ENCODE assay signal across 10 cellular contexts in the genomic region with DNA sequence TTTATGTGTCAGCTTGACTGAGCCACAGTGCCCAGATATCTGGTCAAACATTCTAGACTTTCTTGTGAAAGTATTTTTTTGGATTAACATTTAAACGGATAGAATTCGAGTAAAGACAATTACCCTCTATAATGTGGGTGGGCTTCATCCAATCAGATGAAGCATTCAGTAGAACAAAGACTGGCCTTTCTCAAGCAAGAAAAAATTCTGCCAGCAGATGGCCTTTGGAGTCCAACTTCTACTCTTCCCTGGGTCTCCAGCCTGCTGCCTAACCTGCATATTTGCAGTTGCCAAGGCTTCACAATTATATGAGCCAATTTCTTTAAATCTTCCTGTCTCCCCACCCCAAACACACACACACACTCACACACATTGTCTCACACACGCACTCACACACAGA.
DNase-seq lines count a peak whose midpoint lies in the region; TF ChIP-seq lines count a peak whose summit lies in the region.
"Had no signal": no experiment of that assay in that cellular context is flagged by ENCODE, and none has a peak within 500 bp of the region (broad histone marks: within the 10 kb centered on the region; RNA-seq: fewer than 3 reads in every experiment).

No MANE protein-coding gene starts in this region.

- no peaks in the 10 kb centered on the region for H3K4me1 Mint-ChIP-seq in activated CD4-positive, alpha-beta T cell treated with anti-CD3 and anti-CD28 coated beads, Interleukin-2, amount 10 ng/mL, durations not matched to agents 7 days and 5 days
- H3K4me1 Mint-ChIP-seq in neural crest cell: no peaks in the 10 kb centered on the region

- H3K27ac ChIP-seq in VCaP: no peak overlapping the region
- H3K27ac ChIP-seq in transverse colon: no peak overlapping the region

- H3K9me3 ChIP-seq in transverse colon: no peaks in the 10 kb centered on the region
- H3K9me3 ChIP-seq: Caco-2 had no signal

- in situ Hi-C loops in transverse colon (cut with MboI; ENCODE audit: low pct_ligation_motif_present in 1 of 4, low pct_unique_long_range_greater_than_20kb in 1 of 4, low sequenced_read_pairs in 3 of 4): no loop called here

- POLR2A ChIA-PET in activated CD4-positive, alpha-beta T cell treated with anti-CD3 and anti-CD28 coated beads, Interleukin-2, amount 10 ng/mL, durations not matched to agents 7 days and 5 days (lab: Charles Lee): no interaction called here

- H3K4me1 ChIP-seq in transverse colon: no peaks in the 10 kb centered on the region
- H3K4me1 ChIP-seq: Caco-2 had no signal

- no peaks in the 10 kb centered on the region for H3K36me3 ChIP-seq in transverse colon

- no peak for TF ChIP-seq EP300 in transverse colon (IDR thresholded peaks at IDR 0.05; ENCODE audit: low read depth)

- CTCF ChIA-PET in activated CD4-positive, alpha-beta T cell treated with anti-CD3 and anti-CD28 coated beads, Interleukin-2, amount 10 ng/mL, durations not matched to agents 7 days and 5 days (lab: Charles Lee): no interaction called here

- no peak overlapping the region for H3K27ac Mint-ChIP-seq in activated CD4-positive, alpha-beta T cell treated with anti-CD3 and anti-CD28 coated beads, Interleukin-2, amount 10 ng/mL, durations not matched to agents 7 days and 5 days
- H3K27ac Mint-ChIP-seq in neural crest cell (ENCODE audit: unreplicated experiment): no peak overlapping the region

- H3K27me3 ChIP-seq in transverse colon: no peaks in the 10 kb centered on the region

- DNase-seq in activated CD4-positive, alpha-beta T cell treated with anti-CD3 and anti-CD28 coated beads, Interleukin-2, amount 10 ng/mL, durations not matched to agents 7 days and 5 days: peak; percentile 33
- no peak for DNase-seq in activated CD4-positive, alpha-beta T cell treated with anti-CD3 and anti-CD28 coated beads, Interleukin-2, amount 50 U/mL, for 4 hours
- DNase-seq in NCI-H1092 treated with DMSO at 0.1 percent for 48 hours (lab: John Stamatoyannopoulos, UW) (peak; percentile 65), neural crest cell (ENCODE audit: low read depth, low spot score) (no peak), transverse colon (no peak), NK-92 (lab: John Stamatoyannopoulos, UW; ENCODE audit: unreplicated experiment) (no peak), NCI-H446 treated with DMSO at 0.1 percent for 48 hours (lab: John Stamatoyannopoulos, UW) (no peak)
- DNase-seq: stimulated activated CD4-positive, alpha-beta T cell treated with anti-CD3 and anti-CD28 coated beads, Interleukin-2, amount 100 ng/mL, for 48 hours had no signal

- no peaks in the 10 kb centered on the region for H3K9me3 Mint-ChIP-seq in activated CD4-positive, alpha-beta T cell treated with anti-CD3 and anti-CD28 coated beads, Interleukin-2, amount 10 ng/mL, durations not matched to agents 7 days and 5 days
- peaks cover 9% of the 10 kb centered on the region for H3K9me3 Mint-ChIP-seq in neural crest cell

- H3K36me3 Mint-ChIP-seq in activated CD4-positive, alpha-beta T cell treated with anti-CD3 and anti-CD28 coated beads, Interleukin-2, amount 10 ng/mL, durations not matched to agents 7 days and 5 days (ENCODE audit: low read depth): no peaks in the 10 kb centered on the region
- H3K36me3 Mint-ChIP-seq in neural crest cell (ENCODE audit: low read depth): no peaks in the 10 kb centered on the region

- H3K27me3 Mint-ChIP-seq in activated CD4-positive, alpha-beta T cell treated with anti-CD3 and anti-CD28 coated beads, Interleukin-2, amount 10 ng/mL, durations not matched to agents 7 days and 5 days: peaks cover 21% of the 10 kb centered on the region
- H3K27me3 Mint-ChIP-seq in neural crest cell (ENCODE audit: low read depth): peaks cover 61% of the 10 kb centered on the region

- TF ChIP-seq POLR2A in transverse colon (IDR thresholded peaks at IDR 0.05): no peak

- TF ChIP-seq CTCF in VCaP (conservative IDR thresholded peaks at IDR 0.05) (peak; percentile 82), neural crest cell (conservative IDR thresholded peaks at IDR 0.05) (peak; percentile 42), transverse colon (IDR thresholded peaks at IDR 0.05) (no peak)

- intact Hi-C loops in transverse colon (cut with DNase I; ENCODE audit: low total_unique reads): no loop called here

- no peak overlapping the region for H3K4me3 ChIP-seq in transverse colon

- H3K4me3 Mint-ChIP-seq in activated CD4-positive, alpha-beta T cell treated with anti-CD3 and anti-CD28 coated beads, Interleukin-2, amount 10 ng/mL, durations not matched to agents 7 days and 5 days: no peak overlapping the region
- H3K4me3 Mint-ChIP-seq in neural crest cell: no peak overlapping the region

- WGBS in transverse colon (ENCODE audit: low coverage in 1 of 2), 2 donors: 11 to 13% methylated on average over 3 of the region's 3 CpGs

Comparison
In these comparisons a context has a peak if more than half of its experiments do, and no peak if none do; other contexts are left out.
1. DNase-seq: peak in activated CD4-positive, alpha-beta T cell treated with anti-CD3 and anti-CD28 coated beads, Interleukin-2, amount 10 ng/mL, durations not matched to agents 7 days and 5 days (single experiment) and NCI-H1092 treated with DMSO at 0.1 percent for 48 hours (single experiment); none in activated CD4-positive, alpha-beta T cell treated with anti-CD3 and anti-CD28 coated beads, Interleukin-2, amount 50 U/mL, for 4 hours (0 of 2), neural crest cell (single experiment), transverse colon (single experiment), NK-92 (single experiment) and NCI-H446 treated with DMSO at 0.1 percent for 48 hours (single experiment).
2. CTCF ChIP-seq: peak in VCaP (single experiment) and neural crest cell (single experiment); none in transverse colon (0 of 5).